ENCODE assay signal across 23 cellular contexts in the genomic region with DNA sequence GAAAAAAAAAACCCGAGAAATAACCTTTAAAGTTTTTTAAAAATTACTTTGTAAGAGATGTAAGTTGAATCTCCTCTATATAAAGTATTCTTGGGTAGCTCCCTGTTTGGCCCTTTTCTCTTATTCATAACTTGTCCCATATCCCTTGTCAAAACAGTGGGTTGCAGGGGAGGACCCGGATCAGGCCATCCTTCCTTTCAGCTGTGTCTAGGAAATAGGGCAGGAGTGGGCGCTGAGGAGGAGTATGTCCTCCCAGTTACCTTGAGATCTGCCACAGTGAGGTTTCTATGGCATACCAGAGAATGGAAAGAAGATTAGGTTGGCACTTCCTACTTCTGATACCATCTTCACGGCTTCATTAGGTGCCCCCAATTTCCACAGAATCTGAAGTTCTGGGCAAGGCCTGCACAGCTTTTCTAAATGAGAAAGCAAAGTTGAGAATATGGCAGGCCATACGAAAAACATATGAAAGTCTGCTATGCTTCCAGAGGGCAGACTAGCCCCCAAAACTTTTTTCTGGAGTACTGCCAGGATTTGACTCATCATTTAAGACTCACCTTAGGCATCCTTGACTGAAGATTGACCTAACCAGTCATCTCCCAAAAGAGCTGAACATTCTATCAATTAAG.
"Had no signal": no experiment of that assay in that cellular context is flagged by ENCODE, and none has a peak within 500 bp of the region (broad histone marks: within the 10 kb centered on the region; RNA-seq: fewer than 3 reads in every experiment).

No MANE protein-coding gene starts in this region.

- H3K27me3 ChIP-seq: colonic mucosa, ovary, right lobe of liver, stomach, testis, tibial artery had no signal

- H3K36me3 ChIP-seq: colonic mucosa, lower lobe of right lung, ovary, right lobe of liver, stomach had no signal

- FAIRE-seq: keratinocyte, small intestine had no signal

- H3K27ac ChIP-seq: colonic mucosa, epithelial cell of prostate, lower lobe of right lung, ovary, right lobe of liver, stomach, testis, tibial artery had no signal

- DNase-seq: colonic mucosa; effector CD8-positive, alpha-beta T cell; endodermal cell; foreskin fibroblast; left ventricle myocardium superior; lower lobe of right lung; natural killer cell; occipital lobe; ovary; right lobe of liver; small intestine; stimulated activated CD4-positive, alpha-beta T cell treated with anti-CD3 and anti-CD28 coated beads, Interleukin-15, amount 100 ng/mL, for 24 hours; stimulated activated CD4-positive, alpha-beta T cell treated with anti-CD3 and anti-CD28 coated beads, Interleukin-2, amount 100 ng/mL, for 48 hours; stimulated activated naive CD4-positive, alpha-beta T cell treated with Interleukin-2 at 50 U/mL for 16 hours; stomach; substantia nigra; testis; tibial artery had no signal

- H3K9me3 ChIP-seq: colonic mucosa, lower lobe of right lung, ovary, right lobe of liver, stomach, testis, tibial artery had no signal

- ATAC-seq: esophagus mucosa, left ventricle myocardium superior, lower lobe of right lung, natural killer cell, right lobe of liver had no signal

- H3K27me3 Mint-ChIP-seq: dendritic cell treated with granulocyte-macrophage colony-stimulating factor and Interleukin-4, amounts not matched to agents 40 ng/mL and 50 ng/mL, for 4 days; type B pancreatic cell had no signal

- H3K36me3 Mint-ChIP-seq: natural killer cell, type B pancreatic cell had no signal

- H3K27ac Mint-ChIP-seq: dendritic cell treated with granulocyte-macrophage colony-stimulating factor and Interleukin-4, amounts not matched to agents 40 ng/mL and 50 ng/mL, for 4 days; endodermal cell; natural killer cell; type B pancreatic cell had no signal

- H3K4me1 Mint-ChIP-seq: natural killer cell had no signal

- H3K4me3 Mint-ChIP-seq: dendritic cell treated with granulocyte-macrophage colony-stimulating factor and Interleukin-4, amounts not matched to agents 40 ng/mL and 50 ng/mL, for 4 days; endodermal cell; natural killer cell; type B pancreatic cell had no signal

- H3K4me1 ChIP-seq: colonic mucosa, right lobe of liver, testis had no signal

- H3K4me3 ChIP-seq: colonic mucosa, lower lobe of right lung, ovary, right lobe of liver, stomach, testis, tibial artery had no signal

- H3K9me3 Mint-ChIP-seq: natural killer cell had no signal
